Comparison of ENCODE assay signal across 8 cellular contexts in genomic region chr1:178724386-178724733, GRCh38. TPM values are rescaled to one million over a fixed set of nuclear protein-coding genes. Genes with fewer than 3 reads are reported as not detected.
DNase-seq lines count a peak whose midpoint lies in the region; ATAC-seq lines count a peak whose summit lies in the region.

No MANE protein-coding gene starts in this region.

- DNase-seq in NCI-H748 (lab: John Stamatoyannopoulos, UW; ENCODE audit: unreplicated experiment) (peak; percentile 5), NCI-H748 treated with DMSO at 0.1 percent for 48 hours (lab: John Stamatoyannopoulos, UW) (no peak), SKM-1 treated with dmso at 0.1 percent for 144 hours (lab: John Stamatoyannopoulos, UW; ENCODE audit: unreplicated experiment) (no peak)
- no peak for DNase-seq in activated CD4-positive, alpha-beta memory T cell treated with anti-CD3 and anti-CD28 coated beads, Interleukin-2, amount 10 ng/mL, durations not matched to agents 7 days and 5 days
- no peak for DNase-seq in stimulated activated naive CD8-positive, alpha-beta T cell treated with anti-CD3 and anti-CD28 coated beads, Interleukin-15, amount 100 ng/mL, for 72 hours
- no peak for DNase-seq in stimulated activated CD4-positive, alpha-beta T cell treated with anti-CD3 and anti-CD28 coated beads, Interleukin-4, amount 100 ng/mL, for 24 hours

- H3K4me3 Mint-ChIP-seq in activated CD4-positive, alpha-beta memory T cell treated with anti-CD3 and anti-CD28 coated beads, Interleukin-2, amount 10 ng/mL, durations not matched to agents 7 days and 5 days = peak overlapping the region; percentile 73
- H3K4me3 Mint-ChIP-seq in stimulated activated naive CD8-positive, alpha-beta T cell treated with anti-CD3 and anti-CD28 coated beads, Interleukin-15, amount 100 ng/mL, for 72 hours = peak overlapping the region; percentile 81 to 90

- H3K27ac Mint-ChIP-seq in activated CD4-positive, alpha-beta memory T cell treated with anti-CD3 and anti-CD28 coated beads, Interleukin-2, amount 10 ng/mL, durations not matched to agents 7 days and 5 days = no peak overlapping the region
- peak overlapping the region in 1 of 2 donors; percentile 40 for H3K27ac Mint-ChIP-seq in stimulated activated naive CD8-positive, alpha-beta T cell treated with anti-CD3 and anti-CD28 coated beads, Interleukin-15, amount 100 ng/mL, for 72 hours

- peaks cover 10% of the 10 kb centered on the region for H3K4me1 Mint-ChIP-seq in activated CD4-positive, alpha-beta memory T cell treated with anti-CD3 and anti-CD28 coated beads, Interleukin-2, amount 10 ng/mL, durations not matched to agents 7 days and 5 days
- peaks cover 23% of the 10 kb centered on the region for H3K4me1 Mint-ChIP-seq in stimulated activated naive CD8-positive, alpha-beta T cell treated with anti-CD3 and anti-CD28 coated beads, Interleukin-15, amount 100 ng/mL, for 72 hours

- no peaks in the 10 kb centered on the region for H3K9me3 Mint-ChIP-seq in activated CD4-positive, alpha-beta memory T cell treated with anti-CD3 and anti-CD28 coated beads, Interleukin-2, amount 10 ng/mL, durations not matched to agents 7 days and 5 days
- H3K9me3 Mint-ChIP-seq in stimulated activated naive CD8-positive, alpha-beta T cell treated with anti-CD3 and anti-CD28 coated beads, Interleukin-15, amount 100 ng/mL, for 72 hours = no peaks in the 10 kb centered on the region

- H3K27me3 Mint-ChIP-seq in activated CD4-positive, alpha-beta memory T cell treated with anti-CD3 and anti-CD28 coated beads, Interleukin-2, amount 10 ng/mL, durations not matched to agents 7 days and 5 days = peaks cover 31% of the 10 kb centered on the region
- H3K27me3 Mint-ChIP-seq in stimulated activated naive CD8-positive, alpha-beta T cell treated with anti-CD3 and anti-CD28 coated beads, Interleukin-15, amount 100 ng/mL, for 72 hours = no peaks in the 10 kb centered on the region

- H3K4me3 ChIP-seq in iPS-11a (ENCODE audit: low read depth, low read length) = peak overlapping the region; percentile 82

- CTCF ChIA-PET in activated CD4-positive, alpha-beta memory T cell treated with anti-CD3 and anti-CD28 coated beads, Interleukin-2, amount 10 ng/mL, durations not matched to agents 7 days and 5 days (lab: Charles Lee) = no interaction called here

- no peaks in the 10 kb centered on the region for H3K36me3 Mint-ChIP-seq in activated CD4-positive, alpha-beta memory T cell treated with anti-CD3 and anti-CD28 coated beads, Interleukin-2, amount 10 ng/mL, durations not matched to agents 7 days and 5 days (ENCODE audit: low read depth)

- POLR2A ChIA-PET in activated CD4-positive, alpha-beta memory T cell treated with anti-CD3 and anti-CD28 coated beads, Interleukin-2, amount 10 ng/mL, durations not matched to agents 7 days and 5 days (lab: Charles Lee) = no interaction called here

- ATAC-seq in stimulated activated naive CD8-positive, alpha-beta T cell treated with anti-CD3 and anti-CD28 coated beads, Interleukin-15, amount 100 ng/mL, for 72 hours = no peak
- no peak for ATAC-seq in GM19351 (IDR thresholded peaks at IDR 0.05; ENCODE audit: unreplicated experiment)

RNA-seq across cellular contexts. Expression of gene RALGPS2, which starts 0.7 kb away (rescaled TPM):
- total RNA-seq in activated CD4-positive, alpha-beta memory T cell treated with anti-CD3 and anti-CD28 coated beads, Interleukin-2, amount 10 ng/mL, durations not matched to agents 7 days and 5 days = 1 to 10 TPM; 2.2 to 3.0 TPM
